ENCODE assay signal across 13 cellular contexts in genomic region chr19:55158848-55159793, GRCh38. TPM values are rescaled to one million over a fixed set of nuclear protein-coding genes. Genes with fewer than 3 reads are reported as not detected.
DNase-seq lines count a peak whose midpoint lies in the region; TF ChIP-seq lines count a peak whose summit lies in the region.
"Had no signal": no experiment of that assay in that cellular context is flagged by ENCODE, and none has a peak within 500 bp of the region (broad histone marks: within the 10 kb centered on the region; RNA-seq: fewer than 3 reads in every experiment).

No MANE protein-coding gene starts in this region.

- peaks cover 0 to 43% (median 17%) of the 10 kb centered on the region in 3 donors for H3K4me1 ChIP-seq in esophagus squamous epithelium

- peak overlapping the region in 1 of 4 donors; percentile 9 for H3K27ac ChIP-seq in esophagus squamous epithelium
- H3K27ac ChIP-seq: upper lobe of left lung had no signal

- 27 to 34% methylated on average over 7 to 8 of the region's 18 CpGs for WGBS in esophagus squamous epithelium, 2 donors

- H3K4me3 ChIP-seq in esophagus squamous epithelium = peak overlapping the region in 1 of 4 donors; percentile 7
- H3K4me3 ChIP-seq: upper lobe of left lung had no signal

- no peaks in the 10 kb centered on the region for H3K36me3 ChIP-seq in esophagus squamous epithelium
- H3K36me3 ChIP-seq: upper lobe of left lung had no signal

- no peaks in the 10 kb centered on the region for H3K9me3 ChIP-seq in esophagus squamous epithelium
- H3K9me3 ChIP-seq: upper lobe of left lung had no signal

- no peak for TF ChIP-seq POLR2A in esophagus squamous epithelium (IDR thresholded peaks at IDR 0.05)

- DNase-seq in NCI-H1436 (lab: John Stamatoyannopoulos, UW) (peak; percentile 36), NCI-H1436 treated with DMSO at 0.1 percent for 48 hours (lab: John Stamatoyannopoulos, UW) (no peak), RPMI7951 (ENCODE audit: low read depth) (peak; percentile 83), fibroblast of the conjunctiva (ENCODE audit: low read depth) (peak; percentile 38), DMS53 (lab: John Stamatoyannopoulos, UW) (no peak), esophagus squamous epithelium (lab: John Stamatoyannopoulos, UW) (no peak)
- DNase-seq in stimulated activated CD8-positive, alpha-beta memory T cell treated with anti-CD3 and anti-CD28 coated beads, Interleukin-4, amount 100 ng/mL, for 48 hours = peak; percentile 44
- DNase-seq in activated T-cell treated with anti-CD3 and anti-CD28 coated beads, Interleukin-2, amount 50 U/mL, for 48 hours = no peak
- DNase-seq: activated B cell treated with CpG ODN at 0.5 μM for 24 hours, DND-41, glutamatergic neuron, HFFc6, upper lobe of left lung had no signal

- intact Hi-C loops in esophagus squamous epithelium (cut with DNase I) = no loop called here

- no peak for TF ChIP-seq CTCF in esophagus squamous epithelium (IDR thresholded peaks at IDR 0.05)

- peaks cover 5 to 97% (median 16%) of the 10 kb centered on the region in 4 donors for H3K27me3 ChIP-seq in esophagus squamous epithelium

RNA-seq across cellular contexts. Expression of gene TNNI3, which starts 1.6 kb away (rescaled TPM):
- 0.48 and 0.78 TPM in 2 replicates for total RNA-seq in RPMI7951 (2014; rRNA removed; shearing (Covaris generic))
- total RNA-seq in esophagus squamous epithelium = not detected
- total RNA-seq: activated B cell treated with CpG ODN at 0.5 μM for 24 hours, HFFc6 had no signal

RNA-seq across cellular contexts. Expression of gene DNAAF3, which starts 7.3 kb away (rescaled TPM):
- 1.4 and 1.6 TPM in 2 replicates for total RNA-seq in RPMI7951 (2014; rRNA removed; shearing (Covaris generic))
- 1 to 10 TPM in 3 of 4 donors, under 1 TPM in 1; 0.53 to 2.8 (median 1.4) TPM for total RNA-seq in esophagus squamous epithelium
- total RNA-seq: activated B cell treated with CpG ODN at 0.5 μM for 24 hours had no signal

RNA-seq across cellular contexts. Expression of gene TNNT1, which starts 10.1 kb away (rescaled TPM):
- total RNA-seq in RPMI7951 (2014; rRNA removed; shearing (Covaris generic)) = 32.5 and 42.4 TPM in 2 replicates
- 10 to 100 TPM in 1 of 4 donors, 1 to 10 TPM in 3; 3.3 to 23.1 (median 6.2) TPM for total RNA-seq in esophagus squamous epithelium
- total RNA-seq: activated B cell treated with CpG ODN at 0.5 μM for 24 hours had no signal

RNA-seq across cellular contexts. Expression of gene SYT5, which starts 21.0 kb away (rescaled TPM):
- 0.10 and 0.36 TPM in 2 replicates for total RNA-seq in RPMI7951 (2014; rRNA removed; shearing (Covaris generic))
- under 1 TPM in 1 of 4 donors, not detected in 3; 0.22 TPM for total RNA-seq in esophagus squamous epithelium
- total RNA-seq: activated B cell treated with CpG ODN at 0.5 μM for 24 hours had no signal

RNA-seq across cellular contexts. Expression of gene PPP1R12C, which starts 41.7 kb away (rescaled TPM):
- total RNA-seq in RPMI7951 (2014; rRNA removed; shearing (Covaris generic)) = 22.3 and 31.0 TPM in 2 replicates
- total RNA-seq in esophagus squamous epithelium = 10 to 100 TPM; 35.1 to 89.1 (median 43.7) TPM

Comparison
In these comparisons a context has a peak if more than half of its experiments do, and no peak if none do; other contexts are left out.
1. DNase-seq: peak in NCI-H1436 (single experiment), RPMI7951 (single experiment), fibroblast of the conjunctiva (single experiment) and stimulated activated CD8-positive, alpha-beta memory T cell treated with anti-CD3 and anti-CD28 coated beads, Interleukin-4, amount 100 ng/mL, for 48 hours (single experiment); none in NCI-H1436 treated with DMSO at 0.1 percent for 48 hours (single experiment), DMS53 (single experiment), esophagus squamous epithelium (single experiment) and activated T-cell treated with anti-CD3 and anti-CD28 coated beads, Interleukin-2, amount 50 U/mL, for 48 hours (0 of 2).